In genomic region chr17:193841-194806, GRCh38 we compare ENCODE assay signal across 1 cellular context.
TF ChIP-seq lines count a peak whose summit lies in the region.

No MANE protein-coding gene starts in this region.

TF ChIP-seq in HepG2, 621 proteins besides CTCF, POLR2A, EP300 and RAD21 (continued from another document and continues in another):
- TF ChIP-seq, protein P1, sequence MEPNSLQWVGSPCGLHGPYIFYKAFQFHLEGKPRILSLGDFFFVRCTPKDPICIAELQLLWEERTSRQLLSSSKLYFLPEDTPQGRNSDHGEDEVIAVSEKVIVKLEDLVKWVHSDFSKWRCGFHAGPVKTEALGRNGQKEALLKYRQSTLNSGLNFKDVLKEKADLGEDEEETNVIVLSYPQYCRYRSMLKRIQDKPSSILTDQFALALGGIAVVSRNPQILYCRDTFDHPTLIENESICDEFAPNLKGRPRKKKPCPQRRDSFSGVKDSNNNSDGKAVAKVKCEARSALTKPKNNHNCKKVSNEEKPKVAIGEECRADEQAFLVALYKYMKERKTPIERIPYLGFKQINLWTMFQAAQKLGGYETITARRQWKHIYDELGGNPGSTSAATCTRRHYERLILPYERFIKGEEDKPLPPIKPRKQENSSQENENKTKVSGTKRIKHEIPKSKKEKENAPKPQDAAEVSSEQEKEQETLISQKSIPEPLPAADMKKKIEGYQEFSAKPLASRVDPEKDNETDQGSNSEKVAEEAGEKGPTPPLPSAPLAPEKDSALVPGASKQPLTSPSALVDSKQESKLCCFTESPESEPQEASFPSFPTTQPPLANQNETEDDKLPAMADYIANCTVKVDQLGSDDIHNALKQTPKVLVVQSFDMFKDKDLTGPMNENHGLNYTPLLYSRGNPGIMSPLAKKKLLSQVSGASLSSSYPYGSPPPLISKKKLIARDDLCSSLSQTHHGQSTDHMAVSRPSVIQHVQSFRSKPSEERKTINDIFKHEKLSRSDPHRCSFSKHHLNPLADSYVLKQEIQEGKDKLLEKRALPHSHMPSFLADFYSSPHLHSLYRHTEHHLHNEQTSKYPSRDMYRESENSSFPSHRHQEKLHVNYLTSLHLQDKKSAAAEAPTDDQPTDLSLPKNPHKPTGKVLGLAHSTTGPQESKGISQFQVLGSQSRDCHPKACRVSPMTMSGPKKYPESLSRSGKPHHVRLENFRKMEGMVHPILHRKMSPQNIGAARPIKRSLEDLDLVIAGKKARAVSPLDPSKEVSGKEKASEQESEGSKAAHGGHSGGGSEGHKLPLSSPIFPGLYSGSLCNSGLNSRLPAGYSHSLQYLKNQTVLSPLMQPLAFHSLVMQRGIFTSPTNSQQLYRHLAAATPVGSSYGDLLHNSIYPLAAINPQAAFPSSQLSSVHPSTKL (CRISPR knock-in tag; IDR thresholded peaks at IDR 0.05) = peak; percentile 48
- TF ChIP-seq SRSF1 (optimal IDR thresholded peaks at IDR 0.05; ENCODE audit: low read depth, low read length) (no peak), RFX5 (IDR thresholded peaks at IDR 0.05; ENCODE audit: low read depth, low read length) (no peak), KAT8 (CRISPR knock-in tag; IDR thresholded peaks at IDR 0.05) (peak; percentile 39; the same call in 1 of the 2 replicates), TBP (CRISPR knock-in tag; IDR thresholded peaks at IDR 0.05) (no peak), ZNF598 (CRISPR knock-in tag; IDR thresholded peaks at IDR 0.05; ENCODE audit: borderline replicate concordance) (no peak), TRIM24 (CRISPR knock-in tag; IDR thresholded peaks at IDR 0.05) (no peak), ZMAT5 (CRISPR knock-in tag; IDR thresholded peaks at IDR 0.05; ENCODE audit: borderline replicate concordance, low read depth) (no peak), ZNF10 (CRISPR knock-in tag; IDR thresholded peaks at IDR 0.05; ENCODE audit: borderline replicate concordance, low read depth) (no peak), ZNF281 (CRISPR knock-in tag; IDR thresholded peaks at IDR 0.05; ENCODE audit: borderline replicate concordance) (peak; percentile 45; the same call in 1 of the 2 replicates), ZSCAN30 (CRISPR knock-in tag; IDR thresholded peaks at IDR 0.05) (no peak), ZNF121 (CRISPR knock-in tag; IDR thresholded peaks at IDR 0.05) (no peak; the same call in 1 of the 2 replicates), PATZ1 (CRISPR knock-in tag; IDR thresholded peaks at IDR 0.05) (peak; percentile 6), ZNF883 (CRISPR knock-in tag; IDR thresholded peaks at IDR 0.05; ENCODE audit: not compliant biosample characterization) (no peak), ZNF709 (CRISPR knock-in tag; IDR thresholded peaks at IDR 0.05) (no peak), GATA4 (IDR thresholded peaks at IDR 0.05; ENCODE audit: borderline replicate concordance, low read depth) (no peak), DPF2 (CRISPR knock-in tag; IDR thresholded peaks at IDR 0.05; ENCODE audit: borderline replicate concordance, low read depth) (no peak), EED (CRISPR knock-in tag; IDR thresholded peaks at IDR 0.05) (no peak), ZNF83 (CRISPR knock-in tag; IDR thresholded peaks at IDR 0.05; ENCODE audit: borderline replicate concordance) (no peak), NAIF1 (CRISPR knock-in tag; IDR thresholded peaks at IDR 0.05; ENCODE audit: borderline replicate concordance) (no peak), ZFY (CRISPR knock-in tag; IDR thresholded peaks at IDR 0.05) (peak; percentile 43), ZNF441 (CRISPR knock-in tag; IDR thresholded peaks at IDR 0.05; ENCODE audit: borderline replicate concordance) (0 out of 2 replicates have a peak, but pooled peaks have one; percentile 15), PTBP1 (IDR thresholded peaks at IDR 0.05; ENCODE audit: low read depth, low read length, poor library complexity, severe bottlenecking) (no peak), ZNF770 (CRISPR knock-in tag; IDR thresholded peaks at IDR 0.05) (peak; percentile 72), KLF16 (CRISPR knock-in tag; IDR thresholded peaks at IDR 0.05) (no peak), ZNF776 (CRISPR knock-in tag; IDR thresholded peaks at IDR 0.05) (no peak), BHLHE40 (IDR thresholded peaks at IDR 0.05; ENCODE audit: low read length) (no peak), ZNF619 (CRISPR knock-in tag; IDR thresholded peaks at IDR 0.05) (no peak), YEATS4 (CRISPR knock-in tag; IDR thresholded peaks at IDR 0.05; ENCODE audit: borderline replicate concordance) (no peak), HMG20A (CRISPR knock-in tag; IDR thresholded peaks at IDR 0.05; ENCODE audit: borderline replicate concordance) (0 out of 2 replicates have a peak, but pooled peaks have one; percentile 16), TFDP1 (CRISPR knock-in tag; IDR thresholded peaks at IDR 0.05; ENCODE audit: borderline replicate concordance) (no peak; the same call in 1 of the 2 replicates), ZFP82 (CRISPR knock-in tag; IDR thresholded peaks at IDR 0.05; ENCODE audit: borderline replicate concordance) (no peak), ATRX (CRISPR knock-in tag; IDR thresholded peaks at IDR 0.05; ENCODE audit: borderline replicate concordance) (no peak), ZNF768 (CRISPR knock-in tag; IDR thresholded peaks at IDR 0.05) (no peak), TEAD3 (CRISPR knock-in tag; optimal IDR thresholded peaks at IDR 0.05; ENCODE audit: borderline replicate concordance) (no peak), CCDC6 (CRISPR knock-in tag; IDR thresholded peaks at IDR 0.05) (no peak), KAT2B (IDR thresholded peaks at IDR 0.05; ENCODE audit: borderline replicate concordance, low read depth, low read length) (no peak)
- TF ChIP-seq, protein P2, sequence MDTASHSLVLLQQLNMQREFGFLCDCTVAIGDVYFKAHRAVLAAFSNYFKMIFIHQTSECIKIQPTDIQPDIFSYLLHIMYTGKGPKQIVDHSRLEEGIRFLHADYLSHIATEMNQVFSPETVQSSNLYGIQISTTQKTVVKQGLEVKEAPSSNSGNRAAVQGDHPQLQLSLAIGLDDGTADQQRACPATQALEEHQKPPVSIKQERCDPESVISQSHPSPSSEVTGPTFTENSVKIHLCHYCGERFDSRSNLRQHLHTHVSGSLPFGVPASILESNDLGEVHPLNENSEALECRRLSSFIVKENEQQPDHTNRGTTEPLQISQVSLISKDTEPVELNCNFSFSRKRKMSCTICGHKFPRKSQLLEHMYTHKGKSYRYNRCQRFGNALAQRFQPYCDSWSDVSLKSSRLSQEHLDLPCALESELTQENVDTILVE (CRISPR knock-in tag; IDR thresholded peaks at IDR 0.05) = no peak
- TF ChIP-seq, protein P3, sequence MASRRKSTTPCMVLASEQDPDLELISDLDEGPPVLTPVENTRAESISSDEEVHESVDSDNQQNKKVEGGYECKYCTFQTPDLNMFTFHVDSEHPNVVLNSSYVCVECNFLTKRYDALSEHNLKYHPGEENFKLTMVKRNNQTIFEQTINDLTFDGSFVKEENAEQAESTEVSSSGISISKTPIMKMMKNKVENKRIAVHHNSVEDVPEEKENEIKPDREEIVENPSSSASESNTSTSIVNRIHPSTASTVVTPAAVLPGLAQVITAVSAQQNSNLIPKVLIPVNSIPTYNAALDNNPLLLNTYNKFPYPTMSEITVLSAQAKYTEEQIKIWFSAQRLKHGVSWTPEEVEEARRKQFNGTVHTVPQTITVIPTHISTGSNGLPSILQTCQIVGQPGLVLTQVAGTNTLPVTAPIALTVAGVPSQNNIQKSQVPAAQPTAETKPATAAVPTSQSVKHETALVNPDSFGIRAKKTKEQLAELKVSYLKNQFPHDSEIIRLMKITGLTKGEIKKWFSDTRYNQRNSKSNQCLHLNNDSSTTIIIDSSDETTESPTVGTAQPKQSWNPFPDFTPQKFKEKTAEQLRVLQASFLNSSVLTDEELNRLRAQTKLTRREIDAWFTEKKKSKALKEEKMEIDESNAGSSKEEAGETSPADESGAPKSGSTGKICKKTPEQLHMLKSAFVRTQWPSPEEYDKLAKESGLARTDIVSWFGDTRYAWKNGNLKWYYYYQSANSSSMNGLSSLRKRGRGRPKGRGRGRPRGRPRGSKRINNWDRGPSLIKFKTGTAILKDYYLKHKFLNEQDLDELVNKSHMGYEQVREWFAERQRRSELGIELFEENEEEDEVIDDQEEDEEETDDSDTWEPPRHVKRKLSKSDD (CRISPR knock-in tag; IDR thresholded peaks at IDR 0.05; ENCODE audit: low read depth) = no peak
- TF ChIP-seq, protein P4, sequence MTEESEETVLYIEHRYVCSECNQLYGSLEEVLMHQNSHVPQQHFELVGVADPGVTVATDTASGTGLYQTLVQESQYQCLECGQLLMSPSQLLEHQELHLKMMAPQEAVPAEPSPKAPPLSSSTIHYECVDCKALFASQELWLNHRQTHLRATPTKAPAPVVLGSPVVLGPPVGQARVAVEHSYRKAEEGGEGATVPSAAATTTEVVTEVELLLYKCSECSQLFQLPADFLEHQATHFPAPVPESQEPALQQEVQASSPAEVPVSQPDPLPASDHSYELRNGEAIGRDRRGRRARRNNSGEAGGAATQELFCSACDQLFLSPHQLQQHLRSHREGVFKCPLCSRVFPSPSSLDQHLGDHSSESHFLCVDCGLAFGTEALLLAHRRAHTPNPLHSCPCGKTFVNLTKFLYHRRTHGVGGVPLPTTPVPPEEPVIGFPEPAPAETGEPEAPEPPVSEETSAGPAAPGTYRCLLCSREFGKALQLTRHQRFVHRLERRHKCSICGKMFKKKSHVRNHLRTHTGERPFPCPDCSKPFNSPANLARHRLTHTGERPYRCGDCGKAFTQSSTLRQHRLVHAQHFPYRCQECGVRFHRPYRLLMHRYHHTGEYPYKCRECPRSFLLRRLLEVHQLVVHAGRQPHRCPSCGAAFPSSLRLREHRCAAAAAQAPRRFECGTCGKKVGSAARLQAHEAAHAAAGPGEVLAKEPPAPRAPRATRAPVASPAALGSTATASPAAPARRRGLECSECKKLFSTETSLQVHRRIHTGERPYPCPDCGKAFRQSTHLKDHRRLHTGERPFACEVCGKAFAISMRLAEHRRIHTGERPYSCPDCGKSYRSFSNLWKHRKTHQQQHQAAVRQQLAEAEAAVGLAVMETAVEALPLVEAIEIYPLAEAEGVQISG (CRISPR knock-in tag; IDR thresholded peaks at IDR 0.05) = no peak
